In the genomic region with DNA sequence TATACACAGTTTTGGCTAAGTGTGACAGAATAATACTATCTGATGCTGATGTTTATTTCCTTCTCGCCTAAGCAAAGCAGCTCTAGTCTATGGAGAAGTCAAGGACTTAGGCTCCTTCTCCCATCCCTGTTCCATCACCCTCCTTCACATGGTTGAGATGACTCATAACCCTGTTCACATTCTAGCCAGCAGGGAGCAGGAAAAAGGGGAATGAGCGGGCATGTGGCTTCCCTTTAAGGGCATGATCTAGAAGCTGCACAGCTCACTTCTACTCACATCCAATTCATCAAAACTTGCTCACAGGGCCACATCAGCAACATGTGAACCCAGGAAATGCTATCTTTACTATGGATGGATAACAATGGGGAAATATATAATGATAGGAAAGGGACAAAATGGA, we compare ENCODE assay signal across 8 cellular contexts. TPM values are rescaled to one million over a fixed set of nuclear protein-coding genes. Genes with fewer than 3 reads are reported as not detected.
A peak's percentile ranks its signal among the peaks of the same experiment; 100 is the strongest.
DNase-seq lines count a peak whose midpoint lies in the region; ATAC-seq, FAIRE-seq and TF ChIP-seq lines count a peak whose summit lies in the region.

No MANE protein-coding gene starts in this region.

- peaks cover 0 to 8% (median 5%) of the 10 kb centered on the region in 3 donors for H3K4me1 ChIP-seq in pancreas

- H3K4me3 ChIP-seq in epithelial cell of proximal tubule (ENCODE audit: low read depth, low read length) (no peak overlapping the region), pancreas (no peak overlapping the region)

- H3K27me3 ChIP-seq in pancreas: no peaks in the 10 kb centered on the region

- no peaks in the 10 kb centered on the region for H3K36me3 ChIP-seq in pancreas

- TF ChIP-seq CTCF in epithelial cell of proximal tubule (conservative IDR thresholded peaks at IDR 0.05; ENCODE audit: low read depth, low read length): peak; percentile 65
- TF ChIP-seq CTCF in pancreas (IDR thresholded peaks at IDR 0.05): no peak

- no peaks in the 10 kb centered on the region for H3K9me3 ChIP-seq in pancreas

- DNase-seq in ELR (ENCODE audit: low read depth) (peak; percentile 93), OCI-M1 (lab: John Stamatoyannopoulos, UW) (peak; percentile 17), epithelial cell of proximal tubule (ENCODE audit: low read depth) (peak; percentile 68), pancreas (peak in 1 of 6 donors; percentile 16), SKM-1 (lab: John Stamatoyannopoulos, UW; ENCODE audit: unreplicated experiment) (no peak), NCI-H2171 (lab: John Stamatoyannopoulos, UW) (no peak)

- no peak for FAIRE-seq in pancreas (lab: Jason Lieb, UNC)

- intact Hi-C loops in pancreas (cut with DNase I): no loop called here

- no peak overlapping the region for H3K27ac ChIP-seq in pancreas

- 94 to 98% methylated on average over 2 of the region's 2 CpGs for WGBS in pancreas, 2 donors

- ATAC-seq in pancreas (peak in 3 of 4 donors; percentile 62 to 73 (median 68)), HG03571 (IDR thresholded peaks at IDR 0.05; ENCODE audit: unreplicated experiment) (no peak), HG03135 (IDR thresholded peaks at IDR 0.05; ENCODE audit: unreplicated experiment) (no peak)

RNA-seq across cellular contexts. Expression of gene CBLB, which starts 40.9 kb away (rescaled TPM):
- total RNA-seq in epithelial cell of proximal tubule: 5.9 TPM in 2 replicates
- 10 to 100 TPM in 4 of 6 donors, 1 to 10 TPM in 2; 9.1 to 23.3 (median 12.3) TPM for total RNA-seq in pancreas
- polyA plus RNA-seq in pancreas: 1 to 10 TPM; 5.3 to 9.5 TPM

Comparison
In these comparisons a context has a peak if more than half of its experiments do, and no peak if none do; other contexts are left out.
1. DNase-seq: peak in ELR (single experiment), OCI-M1 (single experiment) and epithelial cell of proximal tubule (single experiment); none in SKM-1 (single experiment) and NCI-H2171 (single experiment).
2. ATAC-seq: peak in pancreas (3 of 4); none in HG03571 (single experiment) and HG03135 (single experiment).